In genomic region chr6:28929887-28930620, GRCh38 we compare ENCODE assay signal across 15 cellular contexts. TPM values are rescaled to one million over a fixed set of nuclear protein-coding genes. Genes with fewer than 3 reads are reported as not detected.
DNase-seq lines count a peak whose midpoint lies in the region; ATAC-seq and TF ChIP-seq lines count a peak whose summit lies in the region.
"Had no signal": no experiment of that assay in that cellular context is flagged by ENCODE, and none has a peak within 500 bp of the region (broad histone marks: within the 10 kb centered on the region; RNA-seq: fewer than 3 reads in every experiment).

No MANE protein-coding gene starts in this region.

- no peak for TF ChIP-seq CTCF in AG10803 (conservative IDR thresholded peaks at IDR 0.05; ENCODE audit: low read length)
- TF ChIP-seq CTCF in neutrophil (IDR thresholded peaks at IDR 0.05), result no peak
- TF ChIP-seq CTCF in gastrocnemius medialis (IDR thresholded peaks at IDR 0.05 in 4 of 5, conservative IDR thresholded peaks at IDR 0.05 in 1 of 5), result no peak

- H3K27ac ChIP-seq in neutrophil, result peak overlapping the region; percentile 41
- H3K27ac ChIP-seq in gastrocnemius medialis, result no peak overlapping the region
- H3K27ac ChIP-seq: C4-2B had no signal

- peaks cover 20 to 29% of the 10 kb centered on the region in 2 experiments for H3K4me1 ChIP-seq in neutrophil (ENCODE audit: control insufficient read depth in 1 of 2, insufficient read depth in 1 of 2, low read depth in 1 of 2, low read length in 1 of 2)
- no peaks in the 10 kb centered on the region for H3K4me1 ChIP-seq in gastrocnemius medialis
- H3K4me1 ChIP-seq: BE2C had no signal

- H3K27me3 ChIP-seq in neutrophil (no peaks in the 10 kb centered on the region), gastrocnemius medialis (peaks cover 0 to 19% (median 0%) of the 10 kb centered on the region in 3 donors)
- H3K27me3 ChIP-seq: BE2C had no signal

- ATAC-seq in HG03097 (IDR thresholded peaks at IDR 0.05; ENCODE audit: low FRiP score, unreplicated experiment) (no peak), gastrocnemius medialis (no peak)
- ATAC-seq: HCT116 had no signal

- H3K9me3 ChIP-seq in neutrophil (no peaks in the 10 kb centered on the region), gastrocnemius medialis (no peaks in the 10 kb centered on the region)
- H3K9me3 ChIP-seq: BE2C had no signal

- DNase-seq in AG10803 (ENCODE audit: low read depth) (peak; percentile 37), LHCN-M2 (ENCODE audit: low read depth) (peak; percentile 74), fibroblast of peridontal ligament (ENCODE audit: extremely low read depth) (peak; percentile 10), OCI-M1 (lab: John Stamatoyannopoulos, UW) (no peak), gastrocnemius medialis (no peak)
- DNase-seq in activated CD4-positive, CD25-positive, alpha-beta regulatory T cell (lab: John Stamatoyannopoulos, UW), result no peak
- DNase-seq: 8988T; BE2C; CD4-positive, alpha-beta memory T cell; DMS79 treated with DMSO at 0.1 percent for 48 hours; EL had no signal

- H3K4me3 ChIP-seq in AG10803 (ENCODE audit: low read length) (no peak overlapping the region), neutrophil (ENCODE audit: low read depth in 1 of 2, low read length in 1 of 2) (no peak overlapping the region), gastrocnemius medialis (no peak overlapping the region)

- in situ Hi-C loops in gastrocnemius medialis (cut with MboI; ENCODE audit: low sequenced_read_pairs in 4 of 4), result loop anchor here in 1 of 4 donors (10.0 kb wide), 1 partner anchor 55 kb away; no protein-coding TSS in a partner anchor

- no peak for TF ChIP-seq POLR2A in gastrocnemius medialis (IDR thresholded peaks at IDR 0.05)

- no peaks in the 10 kb centered on the region for H3K36me3 ChIP-seq in neutrophil
- H3K36me3 ChIP-seq in gastrocnemius medialis, result no peaks in the 10 kb centered on the region
- H3K36me3 ChIP-seq: BE2C had no signal

- intact Hi-C loops in gastrocnemius medialis (cut with DNase I; ENCODE audit: low total_unique reads), result loop anchor here (10.0 kb wide), 1 partner anchor 55 kb away; no protein-coding TSS in a partner anchor

RNA-seq across cellular contexts. Expression of gene TRIM27, which starts 6.3 kb away (rescaled TPM):
- total RNA-seq in LHCN-M2 (2014; rRNA removed), result 64.4 and 71.2 TPM in 2 replicates
- polyA plus RNA-seq in LHCN-M2 (2012), result 31.3 TPM
- total RNA-seq in gastrocnemius medialis, result 10 to 100 TPM; 33.6 to 45.1 (median 36.1) TPM

Comparison
In these comparisons a context has a peak if more than half of its experiments do, and no peak if none do; other contexts are left out.
1. DNase-seq: peak in AG10803 (single experiment), LHCN-M2 (single experiment) and fibroblast of peridontal ligament (single experiment); none in activated CD4-positive, CD25-positive, alpha-beta regulatory T cell (0 of 4), OCI-M1 (single experiment) and gastrocnemius medialis (0 of 2).